ENCODE assay signal across 10 cellular contexts in the genomic region with DNA sequence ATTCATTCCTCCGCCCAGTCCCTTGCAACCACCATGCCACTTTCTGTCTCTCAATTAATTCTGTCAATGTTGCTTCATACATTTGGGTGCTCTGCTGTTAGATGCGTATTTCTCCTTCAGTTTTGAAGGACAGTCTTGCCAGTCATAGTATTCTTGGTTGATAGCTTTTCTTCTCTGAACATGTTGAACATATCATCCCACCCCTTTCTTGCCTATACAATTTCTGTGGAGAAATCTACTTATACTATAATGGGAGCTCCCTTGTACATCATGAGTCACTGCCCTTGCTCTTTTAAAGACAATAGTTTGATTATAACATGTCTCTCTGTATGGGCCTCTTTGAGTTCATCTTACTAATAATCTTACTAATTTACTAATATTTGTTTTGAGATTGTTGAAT. TPM values are rescaled to one million over a fixed set of nuclear protein-coding genes. Genes with fewer than 3 reads are reported as not detected.
"Had no signal": no experiment of that assay in that cellular context is flagged by ENCODE, and none has a peak within 500 bp of the region (broad histone marks: within the 10 kb centered on the region; RNA-seq: fewer than 3 reads in every experiment).

No MANE protein-coding gene starts in this region.

- H3K9ac ChIP-seq: GM23248 had no signal

- H3K4me3 ChIP-seq: GM23248, HAP-1, K562 had no signal

- H3K36me3 ChIP-seq: HAP-1 had no signal

- ATAC-seq: HCT116, K562 had no signal

- DNase-seq: GM23248, GOT3, H7, IMR-90, KG1 had no signal

- FAIRE-seq: K562 had no signal

- H3K27ac ChIP-seq: GM23248, HL-60 had no signal

RNA-seq across cellular contexts. Expression of gene RNF112, which starts 34.1 kb away (rescaled TPM):
- total RNA-seq: HT1080 had no signal
- polyA plus RNA-seq: K562 had no signal

RNA-seq across cellular contexts. Expression of gene MFAP4, which starts 58.1 kb away (rescaled TPM):
- total RNA-seq: HT1080 had no signal
